In the genomic region with DNA sequence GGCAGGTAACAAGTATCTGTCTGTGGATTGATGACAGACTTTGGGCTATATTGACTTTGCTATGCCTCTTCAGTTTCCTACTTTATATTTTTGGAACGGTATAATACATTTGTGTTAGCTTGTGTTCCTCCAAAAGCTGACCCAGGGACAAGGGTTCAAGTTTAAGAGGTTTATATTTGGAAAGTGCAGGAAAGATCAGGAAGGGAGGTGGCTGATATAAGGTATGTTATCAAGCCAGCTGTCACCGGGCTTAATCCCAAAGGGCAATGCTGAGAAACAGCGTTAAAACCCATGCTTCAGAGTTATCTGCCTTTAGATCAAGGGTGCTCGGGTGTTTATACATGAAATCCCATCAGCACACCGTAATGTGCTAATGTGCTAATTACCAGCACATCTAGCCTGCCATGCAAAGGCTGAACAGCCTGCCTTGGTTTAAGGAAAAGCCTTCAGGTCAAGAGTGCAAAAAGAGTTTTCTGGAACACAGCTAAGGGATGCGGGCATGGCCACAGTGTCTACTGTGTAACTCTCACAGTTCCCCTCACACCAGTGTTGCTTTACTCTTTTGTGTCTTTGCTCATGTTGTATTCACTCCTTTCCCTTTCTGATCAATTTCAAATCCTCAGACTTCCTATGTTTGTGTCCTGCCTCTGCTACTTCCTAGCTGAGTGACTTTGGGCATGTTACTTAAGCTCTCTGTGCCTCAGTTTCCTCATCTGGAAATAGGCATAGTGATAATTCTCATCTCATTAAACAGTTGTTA, we compare ENCODE assay signal across 20 cellular contexts.
DNase-seq lines count a peak whose midpoint lies in the region; ATAC-seq, FAIRE-seq and TF ChIP-seq lines count a peak whose summit lies in the region.
"Had no signal": no experiment of that assay in that cellular context is flagged by ENCODE, and none has a peak within 500 bp of the region (broad histone marks: within the 10 kb centered on the region; RNA-seq: fewer than 3 reads in every experiment).

No MANE protein-coding gene starts in this region.

- no CpG with 5 or more reads among the region's 6 CpGs for WGBS in trophoblast cell (ENCODE audit: extremely low coverage, insufficient coverage, insufficient read length)
- 68 to 80% methylated on average over 6 of the region's 6 CpGs for WGBS in lower leg skin, 2 donors

- DNase-seq in DMS 273 (lab: John Stamatoyannopoulos, UW; ENCODE audit: unreplicated experiment) = peak; percentile 5
- no peak for DNase-seq in DMS 273 treated with DMSO at 0.1 percent for 48 hours (lab: John Stamatoyannopoulos, UW)
- DNase-seq in left ventricle myocardium superior = no peak
- no peak for DNase-seq in left cardiac atrium
- DNase-seq in bronchial epithelial cell (ENCODE audit: low read depth) = no peak
- DNase-seq in trophoblast cell = no peak
- DNase-seq in globus pallidus (ENCODE audit: low spot score) = no peak
- DNase-seq in lower leg skin (ENCODE audit: low spot score in 2 of 2) = no peak
- DNase-seq: AML-193; CD4-positive, alpha-beta memory T cell; GM23248; H9; IMR-90 had no signal

- no peak for TF ChIP-seq POLR2A in lower leg skin (IDR thresholded peaks at IDR 0.05)

- H2AFZ ChIP-seq in trophoblast cell (ENCODE audit: insufficient read depth, low read length, poor library complexity) = no peak overlapping the region
- H2AFZ ChIP-seq: GM23248 had no signal

- H4K91ac ChIP-seq in trophoblast cell (ENCODE audit: low read depth, low read length) = no peak overlapping the region

- no peak overlapping the region for H2BK12ac ChIP-seq in trophoblast cell (ENCODE audit: low read length)

- peak; percentile 79 for FAIRE-seq in bronchial epithelial cell (lab: Jason Lieb, UNC)
- FAIRE-seq: A549, G401.6, GM12891, GM19239, HTR-8/SVneo had no signal

- H2BK120ac ChIP-seq in trophoblast cell (ENCODE audit: insufficient read depth, low read length, poor library complexity) = no peak overlapping the region

- H4K8ac ChIP-seq in trophoblast cell (ENCODE audit: low read depth, low read length) = no peak overlapping the region

- H4K12ac ChIP-seq in trophoblast cell (ENCODE audit: low read depth, low read length) = no peak overlapping the region

- no peak overlapping the region for H2AK5ac ChIP-seq in trophoblast cell (ENCODE audit: low read length)

- H3K23ac ChIP-seq in trophoblast cell (ENCODE audit: low read length) = no peak overlapping the region

- no peak overlapping the region for H3K4me2 ChIP-seq in trophoblast cell (ENCODE audit: low read length)
- H3K4me2 ChIP-seq: A549, BLaER1 had no signal

- peak overlapping the region; percentile 39 for H3K18ac ChIP-seq in trophoblast cell (ENCODE audit: low read length)

- no peak overlapping the region for H3K4ac ChIP-seq in trophoblast cell (ENCODE audit: low read depth, low read length)

- no peak overlapping the region for H2BK5ac ChIP-seq in trophoblast cell (ENCODE audit: low read depth, low read length, poor library complexity)

- no peak overlapping the region for H3K4me3 ChIP-seq in bronchial epithelial cell (ENCODE audit: low read depth, low read length)
- H3K4me3 ChIP-seq in trophoblast cell (ENCODE audit: low read depth, low read length) = no peak overlapping the region
- no peak overlapping the region for H3K4me3 ChIP-seq in lower leg skin (ENCODE audit: low read depth, poor library complexity, severe bottlenecking)
- H3K4me3 ChIP-seq: A549, BLaER1, GM23248 had no signal

- peak; percentile 45 for ATAC-seq in left ventricle myocardium superior
- no peak for ATAC-seq in left cardiac atrium
- ATAC-seq: A549 had no signal

- intact Hi-C loops in left ventricle myocardium superior (cut with micrococcal nuclease) = no loop called here
- intact Hi-C loops in left cardiac atrium (cut with DNase I) = no loop called here
- intact Hi-C loops in lower leg skin (cut with DNase I; ENCODE audit: low total_unique reads) = no loop called here

- H3K27me3 ChIP-seq in bronchial epithelial cell (ENCODE audit: control insufficient read depth, insufficient read depth, low read length) (no peaks in the 10 kb centered on the region), trophoblast cell (ENCODE audit: insufficient read depth, low read length) (no peaks in the 10 kb centered on the region)
- H3K27me3 ChIP-seq: BLaER1 had no signal

- H3K4me1 ChIP-seq in trophoblast cell (ENCODE audit: control insufficient read depth in 1 of 2, insufficient read depth in 2 of 2, low read length in 2 of 2) = no peaks in the 10 kb centered on the region
- H3K4me1 ChIP-seq: A549 had no signal

- TF ChIP-seq CTCF in bronchial epithelial cell (IDR thresholded peaks at IDR 0.05; ENCODE audit: insufficient read depth, low read length, severe bottlenecking) = no peak
- TF ChIP-seq CTCF in lower leg skin (IDR thresholded peaks at IDR 0.05) = no peak

- H3K9me3 ChIP-seq in trophoblast cell (ENCODE audit: insufficient read depth, low read depth, low read length) = no peaks in the 10 kb centered on the region
- H3K9me3 ChIP-seq: A549, BLaER1 had no signal

- H3K36me3 ChIP-seq in bronchial epithelial cell (ENCODE audit: control insufficient read depth, insufficient read depth, low read length) = no peaks in the 10 kb centered on the region
- no peaks in the 10 kb centered on the region for H3K36me3 ChIP-seq in trophoblast cell (ENCODE audit: control insufficient read depth in 1 of 2, insufficient read depth in 2 of 2, low read length in 2 of 2)
- H3K36me3 ChIP-seq: BLaER1 had no signal

- no peak overlapping the region for H3K9ac ChIP-seq in trophoblast cell (ENCODE audit: low read length)
- H3K9ac ChIP-seq: BLaER1, GM23248 had no signal

- H3K79me2 ChIP-seq in trophoblast cell (ENCODE audit: control insufficient read depth, insufficient read depth, low read length, poor library complexity) = no peaks in the 10 kb centered on the region

- H3K14ac ChIP-seq in trophoblast cell (ENCODE audit: low read length) = no peak overlapping the region

- H3K27ac ChIP-seq in trophoblast cell (ENCODE audit: low read depth, low read length) = no peak overlapping the region
- H3K27ac ChIP-seq: 22Rv1, A549, BLaER1, GM23248 had no signal

- no peaks in the 10 kb centered on the region for H3K79me1 ChIP-seq in trophoblast cell (ENCODE audit: low read length)
